1 cellular context compared by ENCODE assay signal in the genomic region with DNA sequence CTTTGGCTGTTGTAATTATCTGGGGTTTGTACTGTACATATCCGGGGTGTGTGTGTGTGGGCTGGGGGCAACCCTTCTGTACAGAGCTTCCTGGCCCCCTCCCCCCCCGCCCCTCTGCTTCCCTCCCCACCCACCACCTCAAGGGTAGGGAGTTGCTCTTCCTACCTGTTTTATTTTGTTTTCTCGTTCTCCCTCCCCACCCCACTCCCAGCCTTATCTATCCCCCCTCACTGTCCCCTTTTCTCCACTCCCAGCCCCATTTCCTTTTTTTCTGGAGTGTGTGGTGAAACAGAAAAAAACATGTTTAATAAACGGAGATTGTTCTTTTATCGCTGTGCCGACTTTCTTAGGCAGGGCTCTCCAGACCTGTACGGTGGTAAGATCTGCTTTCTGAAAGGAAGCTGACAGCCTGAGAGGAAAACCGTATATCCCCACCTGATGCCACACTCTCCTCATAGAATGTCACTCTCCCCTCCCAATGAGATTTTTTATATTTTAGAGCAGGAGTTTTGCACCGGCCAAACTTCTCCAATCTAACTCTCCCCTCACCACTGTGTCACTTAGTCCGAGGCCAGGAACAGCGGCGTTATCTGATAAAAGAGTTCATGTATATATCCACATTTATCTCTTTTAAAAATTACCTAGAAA.
TF ChIP-seq lines count a peak whose summit lies in the region.

No MANE protein-coding gene starts in this region.

TF ChIP-seq in SK-N-SH treated with all-trans-retinoic acid at 6 μM for 48 hours, 23 proteins besides CTCF, POLR2A, EP300 and RAD21 (continued from another document):
- TF ChIP-seq BACH2 (CRISPR knock-in tag; IDR thresholded peaks at IDR 0.05; ENCODE audit: borderline replicate concordance), result no peak
- no peak for TF ChIP-seq ZNF8 (CRISPR knock-in tag; IDR thresholded peaks at IDR 0.05)
- no peak for TF ChIP-seq ZC3H10 (CRISPR knock-in tag; IDR thresholded peaks at IDR 0.05)
- no peak for TF ChIP-seq ZNF70 (CRISPR knock-in tag; IDR thresholded peaks at IDR 0.05)
- TF ChIP-seq CREB5 (CRISPR knock-in tag; IDR thresholded peaks at IDR 0.05; ENCODE audit: low read depth), result no peak
- TF ChIP-seq ISL1 (CRISPR knock-in tag; IDR thresholded peaks at IDR 0.05), result no peak
- TF ChIP-seq RARB (CRISPR knock-in tag; IDR thresholded peaks at IDR 0.05), result no peak
- TF ChIP-seq ZNF565 (CRISPR knock-in tag; conservative IDR thresholded peaks at IDR 0.05; ENCODE audit: low read depth), result no peak
